Comparison of ENCODE assay signal across 3 cellular contexts in genomic region chr5:105807951-105808350, GRCh38.
"Had no signal": no experiment of that assay in that cellular context is flagged by ENCODE, and none has a peak within 500 bp of the region (broad histone marks: within the 10 kb centered on the region; RNA-seq: fewer than 3 reads in every experiment).

No MANE protein-coding gene starts in this region.

- H3K4me3 ChIP-seq: GM12878 had no signal

- ATAC-seq: GM12878 had no signal

- DNase-seq: GDM1, GF-D8 had no signal
